ENCODE assay signal across 1 cellular context in the genomic region with DNA sequence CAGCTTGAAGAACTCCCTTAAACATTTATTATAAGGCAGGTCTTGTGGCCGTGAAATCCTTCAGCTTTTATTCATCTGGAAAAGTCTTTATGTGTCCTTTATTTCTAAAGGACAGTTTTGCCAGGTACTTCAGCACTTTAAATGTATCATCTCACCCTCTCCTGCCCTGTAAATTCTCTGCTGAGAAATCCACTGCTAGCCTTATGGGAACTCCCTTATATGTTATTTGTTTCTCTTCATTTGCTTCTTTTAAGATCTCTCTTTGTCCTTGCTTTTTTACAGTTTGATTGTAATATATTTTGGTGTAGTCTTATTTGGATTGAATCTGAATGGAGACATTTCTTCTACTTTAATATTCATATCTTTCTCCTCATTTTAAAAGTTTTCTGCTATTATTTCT.
TF ChIP-seq lines count a peak whose summit lies in the region.

No MANE protein-coding gene starts in this region.

TF ChIP-seq in HEK293, 187 proteins besides CTCF, POLR2A, EP300 and RAD21 (continued from another document):
- TF ChIP-seq, protein P1, sequence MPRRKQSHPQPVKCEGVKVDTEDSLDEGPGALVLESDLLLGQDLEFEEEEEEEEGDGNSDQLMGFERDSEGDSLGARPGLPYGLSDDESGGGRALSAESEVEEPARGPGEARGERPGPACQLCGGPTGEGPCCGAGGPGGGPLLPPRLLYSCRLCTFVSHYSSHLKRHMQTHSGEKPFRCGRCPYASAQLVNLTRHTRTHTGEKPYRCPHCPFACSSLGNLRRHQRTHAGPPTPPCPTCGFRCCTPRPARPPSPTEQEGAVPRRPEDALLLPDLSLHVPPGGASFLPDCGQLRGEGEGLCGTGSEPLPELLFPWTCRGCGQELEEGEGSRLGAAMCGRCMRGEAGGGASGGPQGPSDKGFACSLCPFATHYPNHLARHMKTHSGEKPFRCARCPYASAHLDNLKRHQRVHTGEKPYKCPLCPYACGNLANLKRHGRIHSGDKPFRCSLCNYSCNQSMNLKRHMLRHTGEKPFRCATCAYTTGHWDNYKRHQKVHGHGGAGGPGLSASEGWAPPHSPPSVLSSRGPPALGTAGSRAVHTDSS (tag by site-specific recombination; IDR thresholded peaks at IDR 0.05): no peak
- TF ChIP-seq SETDB1 (IDR thresholded peaks at IDR 0.05; ENCODE audit: insufficient read length, low read length) (peak; percentile 69), ZNF791 (tag by site-specific recombination; IDR thresholded peaks at IDR 0.05) (peak; percentile 93), RBAK (tag by site-specific recombination; IDR thresholded peaks at IDR 0.05) (no peak), ZNF585B (tag by site-specific recombination; IDR thresholded peaks at IDR 0.05) (no peak), ZNF580 (tag by site-specific recombination; IDR thresholded peaks at IDR 0.05) (no peak), ZBTB7A (tag by site-specific recombination; IDR thresholded peaks at IDR 0.05; ENCODE audit: low read depth) (no peak), ZNF670 (tag by site-specific recombination; IDR thresholded peaks at IDR 0.05; ENCODE audit: low read depth) (no peak), ZSCAN23 (tag by site-specific recombination; IDR thresholded peaks at IDR 0.05) (no peak), ZNF544 (tag by site-specific recombination; IDR thresholded peaks at IDR 0.05) (no peak), ZNF169 (tag by site-specific recombination; IDR thresholded peaks at IDR 0.05) (no peak), OSR2 (tag by site-specific recombination; IDR thresholded peaks at IDR 0.05) (no peak)
- TF ChIP-seq, protein P2, sequence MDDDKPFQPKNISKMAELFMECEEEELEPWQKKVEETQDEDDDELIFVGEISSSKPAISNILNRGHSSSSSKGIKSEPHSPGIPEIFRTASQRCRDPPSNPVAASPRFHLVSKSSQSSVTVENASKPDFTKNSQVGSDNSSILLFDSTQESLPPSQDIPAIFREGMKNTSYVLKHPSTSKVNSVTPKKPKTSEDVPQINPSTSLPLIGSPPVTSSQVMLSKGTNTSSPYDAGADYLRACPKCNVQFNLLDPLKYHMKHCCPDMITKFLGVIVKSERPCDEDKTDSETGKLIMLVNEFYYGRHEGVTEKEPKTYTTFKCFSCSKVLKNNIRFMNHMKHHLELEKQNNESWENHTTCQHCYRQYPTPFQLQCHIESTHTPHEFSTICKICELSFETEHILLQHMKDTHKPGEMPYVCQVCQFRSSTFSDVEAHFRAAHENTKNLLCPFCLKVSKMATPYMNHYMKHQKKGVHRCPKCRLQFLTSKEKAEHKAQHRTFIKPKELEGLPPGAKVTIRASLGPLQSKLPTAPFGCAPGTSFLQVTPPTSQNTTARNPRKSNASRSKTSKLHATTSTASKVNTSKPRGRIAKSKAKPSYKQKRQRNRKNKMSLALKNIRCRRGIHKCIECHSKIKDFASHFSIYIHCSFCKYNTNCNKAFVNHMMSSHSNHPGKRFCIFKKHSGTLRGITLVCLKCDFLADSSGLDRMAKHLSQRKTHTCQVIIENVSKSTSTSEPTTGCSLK (tag by site-specific recombination; IDR thresholded peaks at IDR 0.05): no peak
- TF ChIP-seq, protein P3, sequence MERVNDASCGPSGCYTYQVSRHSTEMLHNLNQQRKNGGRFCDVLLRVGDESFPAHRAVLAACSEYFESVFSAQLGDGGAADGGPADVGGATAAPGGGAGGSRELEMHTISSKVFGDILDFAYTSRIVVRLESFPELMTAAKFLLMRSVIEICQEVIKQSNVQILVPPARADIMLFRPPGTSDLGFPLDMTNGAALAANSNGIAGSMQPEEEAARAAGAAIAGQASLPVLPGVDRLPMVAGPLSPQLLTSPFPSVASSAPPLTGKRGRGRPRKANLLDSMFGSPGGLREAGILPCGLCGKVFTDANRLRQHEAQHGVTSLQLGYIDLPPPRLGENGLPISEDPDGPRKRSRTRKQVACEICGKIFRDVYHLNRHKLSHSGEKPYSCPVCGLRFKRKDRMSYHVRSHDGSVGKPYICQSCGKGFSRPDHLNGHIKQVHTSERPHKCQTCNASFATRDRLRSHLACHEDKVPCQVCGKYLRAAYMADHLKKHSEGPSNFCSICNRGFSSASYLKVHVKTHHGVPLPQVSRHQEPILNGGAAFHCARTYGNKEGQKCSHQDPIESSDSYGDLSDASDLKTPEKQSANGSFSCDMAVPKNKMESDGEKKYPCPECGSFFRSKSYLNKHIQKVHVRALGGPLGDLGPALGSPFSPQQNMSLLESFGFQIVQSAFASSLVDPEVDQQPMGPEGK (tag by site-specific recombination; IDR thresholded peaks at IDR 0.05): no peak
- TF ChIP-seq, protein P4, sequence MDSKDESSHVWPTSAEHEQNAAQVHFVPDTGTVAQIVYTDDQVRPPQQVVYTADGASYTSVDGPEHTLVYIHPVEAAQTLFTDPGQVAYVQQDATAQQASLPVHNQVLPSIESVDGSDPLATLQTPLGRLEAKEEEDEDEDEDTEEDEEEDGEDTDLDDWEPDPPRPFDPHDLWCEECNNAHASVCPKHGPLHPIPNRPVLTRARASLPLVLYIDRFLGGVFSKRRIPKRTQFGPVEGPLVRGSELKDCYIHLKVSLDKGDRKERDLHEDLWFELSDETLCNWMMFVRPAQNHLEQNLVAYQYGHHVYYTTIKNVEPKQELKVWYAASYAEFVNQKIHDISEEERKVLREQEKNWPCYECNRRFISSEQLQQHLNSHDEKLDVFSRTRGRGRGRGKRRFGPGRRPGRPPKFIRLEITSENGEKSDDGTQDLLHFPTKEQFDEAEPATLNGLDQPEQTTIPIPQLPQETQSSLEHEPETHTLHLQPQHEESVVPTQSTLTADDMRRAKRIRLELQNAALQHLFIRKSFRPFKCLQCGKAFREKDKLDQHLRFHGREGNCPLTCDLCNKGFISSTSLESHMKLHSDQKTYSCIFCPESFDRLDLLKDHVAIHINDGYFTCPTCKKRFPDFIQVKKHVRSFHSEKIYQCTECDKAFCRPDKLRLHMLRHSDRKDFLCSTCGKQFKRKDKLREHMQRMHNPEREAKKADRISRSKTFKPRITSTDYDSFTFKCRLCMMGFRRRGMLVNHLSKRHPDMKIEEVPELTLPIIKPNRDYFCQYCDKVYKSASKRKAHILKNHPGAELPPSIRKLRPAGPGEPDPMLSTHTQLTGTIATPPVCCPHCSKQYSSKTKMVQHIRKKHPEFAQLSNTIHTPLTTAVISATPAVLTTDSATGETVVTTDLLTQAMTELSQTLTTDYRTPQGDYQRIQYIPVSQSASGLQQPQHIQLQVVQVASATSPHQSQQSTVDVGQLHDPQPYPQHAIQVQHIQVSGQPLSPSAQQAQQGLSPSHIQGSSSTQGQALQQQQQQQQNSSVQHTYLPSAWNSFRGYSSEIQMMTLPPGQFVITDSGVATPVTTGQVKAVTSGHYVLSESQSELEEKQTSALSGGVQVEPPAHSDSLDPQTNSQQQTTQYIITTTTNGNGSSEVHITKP (tag by site-specific recombination; IDR thresholded peaks at IDR 0.05): no peak
